In genomic region chr1:178529364-178530036, GRCh38 we compare ENCODE assay signal across 1 cellular context.
TF ChIP-seq lines count a peak whose summit lies in the region.

No MANE protein-coding gene starts in this region.

TF ChIP-seq in HepG2, 621 proteins besides CTCF, POLR2A, EP300 and RAD21 (continued from another document):
- TF ChIP-seq SMYD3 (CRISPR knock-in tag; IDR thresholded peaks at IDR 0.05), result 0 out of 2 replicates have a peak, but pooled peaks have one; percentile 49
- 0 out of 2 replicates have a peak, but pooled peaks have one; percentile 22 for TF ChIP-seq ZNF614 (CRISPR knock-in tag; IDR thresholded peaks at IDR 0.05; ENCODE audit: borderline replicate concordance)
TF ChIP-seq in HepG2: peak in this region for 69.
